Comparison of ENCODE assay signal across 11 cellular contexts in the genomic region with DNA sequence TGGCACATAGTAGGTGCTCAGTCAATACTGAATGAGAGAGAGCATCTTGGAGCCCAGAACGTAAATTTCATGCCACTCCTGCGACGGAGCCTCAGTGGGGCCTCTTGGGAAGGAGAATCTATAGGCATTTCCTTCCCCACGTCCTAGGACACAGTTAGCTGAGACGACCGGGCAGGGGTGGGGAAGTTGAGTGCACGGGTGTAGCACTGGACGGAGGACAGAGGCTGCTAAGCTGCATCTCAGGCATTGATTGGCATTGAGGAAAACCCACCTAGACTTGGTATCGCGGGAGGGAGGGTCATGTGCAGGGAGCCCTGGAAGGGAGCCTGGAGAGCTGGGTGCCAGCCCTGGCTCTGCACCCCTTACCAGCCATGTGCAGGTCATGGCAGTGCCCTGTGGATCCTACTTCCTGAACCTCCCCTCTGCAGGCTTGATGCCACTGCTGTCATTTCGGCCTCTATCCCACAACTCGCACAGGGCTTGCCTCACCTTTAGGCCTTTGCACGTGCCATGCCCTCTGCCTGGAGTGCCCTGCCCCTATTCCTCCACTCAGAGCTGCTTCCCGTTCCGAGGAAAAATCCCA. TPM values are rescaled to one million over a fixed set of nuclear protein-coding genes. Genes with fewer than 3 reads are reported as not detected.
A peak's percentile ranks its signal among the peaks of the same experiment; 100 is the strongest.
DNase-seq lines count a peak whose midpoint lies in the region; ATAC-seq and TF ChIP-seq lines count a peak whose summit lies in the region.
"Had no signal": no experiment of that assay in that cellular context is flagged by ENCODE, and none has a peak within 500 bp of the region (broad histone marks: within the 10 kb centered on the region; RNA-seq: fewer than 3 reads in every experiment).

No MANE protein-coding gene starts in this region.

- no peak overlapping the region for H3K9ac ChIP-seq in trophoblast cell (ENCODE audit: low read length)

- H2AK5ac ChIP-seq in trophoblast cell (ENCODE audit: low read length) = no peak overlapping the region

- no peak overlapping the region for H2BK5ac ChIP-seq in trophoblast cell (ENCODE audit: low read depth, low read length, poor library complexity)

- no peak overlapping the region for H3K4me2 ChIP-seq in trophoblast cell (ENCODE audit: low read length)

- H3K4me3 ChIP-seq in left ventricle myocardium inferior (no peak overlapping the region), right atrium auricular region (no peak overlapping the region), trophoblast cell (ENCODE audit: low read depth, low read length) (no peak overlapping the region), vagina (no peak overlapping the region), H7 (ENCODE audit: insufficient read depth, low read depth, low read length) (no peak overlapping the region)
- H3K4me3 ChIP-seq: MG63 had no signal

- no peak overlapping the region for H2BK12ac ChIP-seq in trophoblast cell (ENCODE audit: low read length)

- ATAC-seq in Right ventricle myocardium superior (ENCODE audit: poor library complexity) = no peak
- ATAC-seq in activated CD8-positive, alpha-beta T cell treated with anti-CD3 and anti-CD28 coated beads, Interleukin-2, amount 10 ng/mL, durations not matched to agents 7 days and 5 days = no peak

- H3K4me1 Mint-ChIP-seq in activated CD8-positive, alpha-beta T cell treated with anti-CD3 and anti-CD28 coated beads, Interleukin-2, amount 10 ng/mL, durations not matched to agents 7 days and 5 days (ENCODE audit: low read depth) = peaks cover 44% of the 10 kb centered on the region

- H2BK120ac ChIP-seq in trophoblast cell (ENCODE audit: insufficient read depth, low read length, poor library complexity) = no peak overlapping the region

- peaks cover 24% of the 10 kb centered on the region for H3K79me1 ChIP-seq in trophoblast cell (ENCODE audit: low read length)

- H3K4ac ChIP-seq in trophoblast cell (ENCODE audit: low read depth, low read length) = peak overlapping the region; percentile 8

- H3K36me3 Mint-ChIP-seq in activated CD8-positive, alpha-beta T cell treated with anti-CD3 and anti-CD28 coated beads, Interleukin-2, amount 10 ng/mL, durations not matched to agents 7 days and 5 days (ENCODE audit: low read depth) = no peaks in the 10 kb centered on the region

- no peak overlapping the region for H3K4me3 Mint-ChIP-seq in activated CD8-positive, alpha-beta T cell treated with anti-CD3 and anti-CD28 coated beads, Interleukin-2, amount 10 ng/mL, durations not matched to agents 7 days and 5 days

- H3K27me3 Mint-ChIP-seq in activated CD8-positive, alpha-beta T cell treated with anti-CD3 and anti-CD28 coated beads, Interleukin-2, amount 10 ng/mL, durations not matched to agents 7 days and 5 days (ENCODE audit: low read depth) = no peaks in the 10 kb centered on the region

- H3K9me3 Mint-ChIP-seq in activated CD8-positive, alpha-beta T cell treated with anti-CD3 and anti-CD28 coated beads, Interleukin-2, amount 10 ng/mL, durations not matched to agents 7 days and 5 days (ENCODE audit: insufficient read depth) = no peaks in the 10 kb centered on the region

- H4K91ac ChIP-seq in trophoblast cell (ENCODE audit: low read depth, low read length) = no peak overlapping the region

- H4K12ac ChIP-seq in trophoblast cell (ENCODE audit: low read depth, low read length) = no peak overlapping the region

- H4K8ac ChIP-seq in trophoblast cell (ENCODE audit: low read depth, low read length) = no peak overlapping the region

- POLR2A ChIA-PET in activated CD8-positive, alpha-beta T cell treated with anti-CD3 and anti-CD28 coated beads, Interleukin-2, amount 10 ng/mL, durations not matched to agents 7 days and 5 days (lab: Charles Lee) = no interaction called here

- H3K9me3 ChIP-seq in left ventricle myocardium inferior (replicated peaks) = no peaks in the 10 kb centered on the region
- no peaks in the 10 kb centered on the region for H3K9me3 ChIP-seq in right atrium auricular region
- H3K9me3 ChIP-seq in trophoblast cell (ENCODE audit: insufficient read depth, low read depth, low read length) = no peaks in the 10 kb centered on the region
- no peaks in the 10 kb centered on the region for H3K9me3 ChIP-seq in vagina
- H3K9me3 ChIP-seq: MG63 had no signal

- TF ChIP-seq CTCF in left ventricle myocardium inferior (IDR thresholded peaks at IDR 0.05; ENCODE audit: borderline replicate concordance) (no peak), right atrium auricular region (IDR thresholded peaks at IDR 0.05) (no peak), vagina (IDR thresholded peaks at IDR 0.05) (no peak)

- no peak overlapping the region for H3K23ac ChIP-seq in trophoblast cell (ENCODE audit: low read length)

- H2AFZ ChIP-seq in trophoblast cell (ENCODE audit: insufficient read depth, low read length, poor library complexity) = no peak overlapping the region

- no peak overlapping the region for H3K18ac ChIP-seq in trophoblast cell (ENCODE audit: low read length)

- no peak overlapping the region for H3K14ac ChIP-seq in trophoblast cell (ENCODE audit: low read length)

- CTCF ChIA-PET in activated CD8-positive, alpha-beta T cell treated with anti-CD3 and anti-CD28 coated beads, Interleukin-2, amount 10 ng/mL, durations not matched to agents 7 days and 5 days (lab: Charles Lee) = no interaction called here

- intact Hi-C loops in left ventricle myocardium inferior (cut with micrococcal nuclease) (no loop called here), Right ventricle myocardium superior (cut with DNase I) (no loop called here), vagina (cut with DNase I) (no loop called here)

- H3K27ac Mint-ChIP-seq in activated CD8-positive, alpha-beta T cell treated with anti-CD3 and anti-CD28 coated beads, Interleukin-2, amount 10 ng/mL, durations not matched to agents 7 days and 5 days = no peak overlapping the region

- peaks cover 19% of the 10 kb centered on the region for H3K79me2 ChIP-seq in trophoblast cell (ENCODE audit: control insufficient read depth, insufficient read depth, low read length, poor library complexity)

- H3K4me1 ChIP-seq in left ventricle myocardium inferior (peaks cover 87% of the 10 kb centered on the region), right atrium auricular region (peaks cover 0 to 83% of the 10 kb centered on the region in 2 donors), trophoblast cell (ENCODE audit: control insufficient read depth in 1 of 2, insufficient read depth in 2 of 2, low read length in 2 of 2) (peaks cover 45 to 47% of the 10 kb centered on the region in 2 experiments), vagina (peaks cover 82% of the 10 kb centered on the region)

- no peak for TF ChIP-seq POLR2A in vagina (IDR thresholded peaks at IDR 0.05)

- no CpG with 5 or more reads among the region's 15 CpGs for WGBS in trophoblast cell (ENCODE audit: extremely low coverage, insufficient coverage, insufficient read length)

- no peaks in the 10 kb centered on the region for H3K36me3 ChIP-seq in left ventricle myocardium inferior
- no peaks in the 10 kb centered on the region for H3K36me3 ChIP-seq in right atrium auricular region
- H3K36me3 ChIP-seq in trophoblast cell (ENCODE audit: control insufficient read depth in 1 of 2, insufficient read depth in 2 of 2, low read length in 2 of 2) = peaks cover 0 to 5% of the 10 kb centered on the region in 2 experiments
- H3K36me3 ChIP-seq in vagina = no peaks in the 10 kb centered on the region
- no peaks in the 10 kb centered on the region for H3K36me3 ChIP-seq in H7 (replicated peaks; ENCODE audit: control insufficient read depth, insufficient read depth, low read length)

- H3K27ac ChIP-seq in left ventricle myocardium inferior (replicated peaks) (peak overlapping the region; percentile 76), right atrium auricular region (peak overlapping the region; percentile 80 to 81), trophoblast cell (ENCODE audit: low read depth, low read length) (no peak overlapping the region), vagina (peak overlapping the region; percentile 95)

- H3K27me3 ChIP-seq in left ventricle myocardium inferior (ENCODE audit: low read depth) (no peaks in the 10 kb centered on the region), right atrium auricular region (no peaks in the 10 kb centered on the region), trophoblast cell (ENCODE audit: insufficient read depth, low read length) (no peaks in the 10 kb centered on the region), vagina (no peaks in the 10 kb centered on the region), H7 (ENCODE audit: control insufficient read depth, insufficient read depth, low read length) (no peaks in the 10 kb centered on the region)
- H3K27me3 ChIP-seq: MG63 had no signal

- DNase-seq in left ventricle myocardium inferior = no peak
- DNase-seq in Right ventricle myocardium superior = no peak
- DNase-seq in right atrium auricular region (ENCODE audit: low spot score) = no peak
- no peak for DNase-seq in trophoblast cell
- no peak for DNase-seq in vagina (ENCODE audit: extremely low spot score in 2 of 2)
- DNase-seq in mesenteric fat pad (ENCODE audit: low spot score) = no peak
- DNase-seq in activated CD8-positive, alpha-beta T cell treated with anti-CD3 and anti-CD28 coated beads, Interleukin-2, amount 10 ng/mL, durations not matched to agents 7 days and 5 days = no peak
- no peak for DNase-seq in H7
- DNase-seq: activated T-cell treated with anti-CD3 and anti-CD28 coated beads for 4 hours; stimulated activated CD4-positive, alpha-beta T cell treated with anti-CD3 and anti-CD28 coated beads, Interleukin-4, amount 100 ng/mL, for 24 hours had no signal

RNA-seq across cellular contexts. Expression of a gene that starts 25.6 kb away (rescaled TPM):
- total RNA-seq in left ventricle myocardium inferior = 8.7 TPM
- 10.3 TPM for total RNA-seq in Right ventricle myocardium superior
- 1 to 10 TPM; 9.2 to 9.7 TPM for total RNA-seq in right atrium auricular region
- 51.6 and 53.5 TPM in 2 replicates for polyA plus RNA-seq in trophoblast cell (2013)
- total RNA-seq in vagina = 44.4 TPM
- 97.9 TPM for total RNA-seq in mesenteric fat pad
- 10 to 100 TPM; 19.9 to 20.9 TPM for total RNA-seq in activated CD8-positive, alpha-beta T cell treated with anti-CD3 and anti-CD28 coated beads, Interleukin-2, amount 10 ng/mL, durations not matched to agents 7 days and 5 days
- 17.1 and 17.6 TPM in 2 replicates for total RNA-seq in H7 (2014; rRNA removed; shearing (Covaris generic))
